Comparison of ENCODE assay signal across 9 cellular contexts in genomic region chr2:46187112-46187618, GRCh38.
DNase-seq lines count a peak whose midpoint lies in the region; ATAC-seq and TF ChIP-seq lines count a peak whose summit lies in the region.
"Had no signal": no experiment of that assay in that cellular context is flagged by ENCODE, and none has a peak within 500 bp of the region (broad histone marks: within the 10 kb centered on the region; RNA-seq: fewer than 3 reads in every experiment).

No MANE protein-coding gene starts in this region.

- H3K9me3 ChIP-seq in SK-N-MC (ENCODE audit: low read depth, low read length) (no peaks in the 10 kb centered on the region), spleen (no peaks in the 10 kb centered on the region)

- DNase-seq in DMS53 (lab: John Stamatoyannopoulos, UW), result peak; percentile 21
- DNase-seq in DMS53 treated with DMSO at 0.1 percent for 48 hours (lab: John Stamatoyannopoulos, UW; ENCODE audit: unreplicated experiment), result no peak
- no peak for DNase-seq in SK-N-MC (ENCODE audit: low read depth, low spot score)
- DNase-seq in fibroblast of mammary gland (ENCODE audit: low read depth), result peak; percentile 85
- DNase-seq in spleen, result no peak
- no peak for DNase-seq in kidney tubule cell (ENCODE audit: low spot score)
- DNase-seq in NCI-H2196 (lab: John Stamatoyannopoulos, UW; ENCODE audit: unreplicated experiment), result no peak

- H3K4me3 ChIP-seq in SK-N-MC (peak overlapping the region; percentile 28; the same call in 1 of the 2 replicates), fibroblast of mammary gland (ENCODE audit: control insufficient read depth, low read depth, low read length) (peak overlapping the region; percentile 12), spleen (peak overlapping the region in 2 of 8 donors; percentile 10 to 31)

- TF ChIP-seq POLR2A in spleen (IDR thresholded peaks at IDR 0.05), result no peak

- peaks cover 0 to 25% (median 12%) of the 10 kb centered on the region in 6 donors for H3K4me1 ChIP-seq in spleen

- H3K27me3 ChIP-seq in spleen (replicated peaks in 1 of 7), result no peaks in the 10 kb centered on the region

- no peak for TF ChIP-seq CTCF in fibroblast of mammary gland (conservative IDR thresholded peaks at IDR 0.05; ENCODE audit: control insufficient read depth, insufficient read depth, low read depth, low read length)
- no peak for TF ChIP-seq CTCF in spleen (IDR thresholded peaks at IDR 0.05 in 8 of 11, conservative IDR thresholded peaks at IDR 0.05 in 3 of 11)

- H3K9ac ChIP-seq in SK-N-MC (ENCODE audit: insufficient read length), result peak overlapping the region; percentile 29

- WGBS in spleen, 5 donors, result 28 to 38% (median 34%) methylated on average over 6 of the region's 6 CpGs

- H3K27ac ChIP-seq in SK-N-MC, result 0 out of 2 replicates have a peak overlapping the region, but pooled peaks have one; percentile 34
- peak overlapping the region; percentile 66 to 86 (median 80) for H3K27ac ChIP-seq in spleen
- H3K27ac ChIP-seq: 22Rv1 had no signal

- intact Hi-C loops in spleen (cut with DNase I; ENCODE audit: low total_unique reads), result no loop called here

- H3K36me3 ChIP-seq in SK-N-MC (ENCODE audit: insufficient read depth, low read length) (no peaks in the 10 kb centered on the region), spleen (peaks cover 0 to 17% (median 6%) of the 10 kb centered on the region in 6 donors)

- ATAC-seq in HG02870 (IDR thresholded peaks at IDR 0.05; ENCODE audit: unreplicated experiment), result peak; percentile 86

Comparison
In these comparisons a context has a peak if more than half of its experiments do, and no peak if none do; other contexts are left out.
1. DNase-seq: peak in DMS53 (single experiment) and fibroblast of mammary gland (single experiment); none in DMS53 treated with DMSO at 0.1 percent for 48 hours (single experiment), SK-N-MC (single experiment), spleen (single experiment), kidney tubule cell (single experiment) and NCI-H2196 (single experiment).